8 cellular contexts compared by ENCODE assay signal in the genomic region with DNA sequence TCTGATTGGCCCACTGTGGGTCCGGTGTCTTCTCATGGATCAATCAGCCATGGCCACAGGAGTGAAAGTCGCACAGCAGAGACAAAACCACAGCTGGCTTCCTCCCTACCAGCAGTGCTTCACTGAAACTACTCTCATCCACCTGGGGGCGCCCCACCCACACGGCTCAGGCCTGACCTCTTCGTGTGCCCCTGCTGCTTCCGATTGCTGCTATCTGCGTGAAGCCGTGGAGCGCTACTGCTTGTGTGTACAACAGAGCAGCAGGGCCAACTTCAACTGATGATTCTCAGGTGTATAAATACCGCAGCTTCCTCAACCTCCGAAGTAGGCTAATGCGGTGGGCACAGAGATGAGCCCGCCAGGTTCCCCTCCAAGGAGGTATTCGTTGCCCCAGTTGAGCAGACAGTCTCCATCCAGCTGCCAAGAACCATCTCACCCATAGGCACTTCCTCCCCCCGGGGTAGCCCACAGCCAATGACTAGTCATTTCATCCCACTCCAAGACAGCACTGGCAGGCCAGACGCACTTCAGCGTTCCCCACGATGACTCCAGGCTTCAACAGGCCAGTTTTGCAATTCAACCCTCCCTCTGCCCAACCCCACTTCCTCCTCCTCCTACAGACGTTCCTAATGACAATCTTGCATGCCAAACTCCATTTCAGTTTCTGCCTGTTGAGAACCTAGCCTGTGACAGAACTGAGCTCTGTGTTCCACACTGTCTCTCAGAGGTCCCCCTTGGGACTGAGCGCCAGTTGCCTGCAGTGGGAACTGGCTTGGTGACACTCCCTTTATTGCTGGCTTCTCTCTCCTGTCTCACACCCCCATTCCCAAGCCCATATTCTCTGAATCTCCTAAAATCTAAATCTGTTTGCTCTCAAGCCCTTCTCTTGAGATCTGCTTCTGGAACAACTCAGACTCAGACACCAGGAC. TPM values are rescaled to one million over a fixed set of nuclear protein-coding genes. Genes with fewer than 3 reads are reported as not detected.
DNase-seq lines count a peak whose midpoint lies in the region; ATAC-seq and TF ChIP-seq lines count a peak whose summit lies in the region.

No MANE protein-coding gene starts in this region.

- intact Hi-C loops in sciatic nerve (cut with DNase I), result no loop called here

- H3K4ac ChIP-seq in H9 (ENCODE audit: low read depth, low read length), result no peak overlapping the region

- no peak overlapping the region for H4K8ac ChIP-seq in H9 (replicated peaks; ENCODE audit: insufficient read length, low read depth, low read length)

- no peak overlapping the region for H3K18ac ChIP-seq in H9 (ENCODE audit: insufficient read length, low read depth, low read length)

- H3K27ac ChIP-seq in H9 (ENCODE audit: insufficient read length, low read depth, low read length), result no peak overlapping the region

- peaks cover 10% of the 10 kb centered on the region for H3K27me3 Mint-ChIP-seq in H9 (ENCODE audit: low read depth)

- no peaks in the 10 kb centered on the region for H3K9me3 ChIP-seq in H9 (ENCODE audit: control insufficient read depth, low read depth, low read length)

- no peaks in the 10 kb centered on the region for H3K23me2 ChIP-seq in H9 (ENCODE audit: insufficient read length, low read depth, low read length, poor library complexity, severe bottlenecking)

- WGBS in H9 (ENCODE audit: extremely low coverage, insufficient read length, low lambda C conversion rate), result no CpG with 5 or more reads among the region's 20 CpGs

- H3K4me1 ChIP-seq in H9 (ENCODE audit: insufficient read depth, low read length), result peaks cover 5% of the 10 kb centered on the region; the same call in 1 of the 2 replicates

- no peak overlapping the region for H3K4me2 ChIP-seq in H9 (ENCODE audit: insufficient read depth, insufficient read length, low read length)

- H3K36me3 Mint-ChIP-seq in H9 (ENCODE audit: insufficient read depth in 1 of 3, low read depth in 3 of 3), result peaks cover 0 to 7% (median 4%) of the 10 kb centered on the region in 3 experiments; a peak in 4 of 7 replicates

- no peak overlapping the region for H2BK15ac ChIP-seq in H9 (ENCODE audit: low read depth, low read length)

- H2AFZ ChIP-seq in H9 (ENCODE audit: low read length), result no peak overlapping the region

- no peak overlapping the region for H2AK5ac ChIP-seq in H9 (ENCODE audit: insufficient read length, low read length)

- H3K23ac ChIP-seq in H9 (ENCODE audit: insufficient read length, low read depth, low read length), result no peak overlapping the region

- H2BK120ac ChIP-seq in H9 (ENCODE audit: low read depth, low read length, poor library complexity, severe bottlenecking), result no peak overlapping the region

- H3K9ac ChIP-seq in H9 (ENCODE audit: extremely low read depth, insufficient read length, low read length), result no peak overlapping the region

- H3K4me3 ChIP-seq in fibroblast of the aortic adventitia (ENCODE audit: low read depth, low read length), result no peak overlapping the region

- H4K5ac ChIP-seq in H9 (ENCODE audit: insufficient read length, low read depth, low read length), result no peak overlapping the region

- H4K91ac ChIP-seq in H9 (ENCODE audit: insufficient read length, low read depth, low read length), result no peak overlapping the region

- peak overlapping the region in 1 of 2 experiments; percentile 27; a peak in 1 of 5 replicates for H3K4me3 Mint-ChIP-seq in H9

- H3K14ac ChIP-seq in H9 (ENCODE audit: insufficient read depth, low read length), result no peak overlapping the region

- peak overlapping the region in 1 of 3 experiments; percentile 65; a peak in 2 of 7 replicates for H3K27ac Mint-ChIP-seq in H9

- H3K79me1 ChIP-seq in H9 (ENCODE audit: insufficient read depth, low read depth, low read length, poor library complexity, severe bottlenecking), result no peaks in the 10 kb centered on the region

- H2BK5ac ChIP-seq in H9 (ENCODE audit: insufficient read length, low read length), result no peak overlapping the region

- H2BK12ac ChIP-seq in H9 (ENCODE audit: insufficient read length, low read depth, low read length), result no peak overlapping the region

- no peaks in the 10 kb centered on the region for H4K20me1 ChIP-seq in H9 (ENCODE audit: control insufficient read depth, insufficient read depth, insufficient read length)

- H3T11ph ChIP-seq in H9 (ENCODE audit: low read length), result no peak overlapping the region

- H3K56ac ChIP-seq in H9 (ENCODE audit: insufficient read length, low read depth, low read length), result no peak overlapping the region

- peaks cover 17 to 25% of the 10 kb centered on the region in 2 experiments for H3K4me1 Mint-ChIP-seq in H9

- no peaks in the 10 kb centered on the region for H3K79me2 ChIP-seq in H9 (ENCODE audit: insufficient read depth, low read length)

- TF ChIP-seq CTCF in H9 (conservative IDR thresholded peaks at IDR 0.05) (peak; percentile 68), fibroblast of the aortic adventitia (IDR thresholded peaks at IDR 0.05; ENCODE audit: insufficient read depth, low read length) (no peak)

- DNase-seq in ELR (ENCODE audit: low read depth) (peak; percentile 41), H9 (peak; percentile 86), NCI-H510A treated with DMSO at 0.1 percent for 48 hours (lab: John Stamatoyannopoulos, UW) (peak; percentile 34), fibroblast of the aortic adventitia (ENCODE audit: low read depth) (peak; percentile 52), sciatic nerve (ENCODE audit: low spot score) (peak; percentile 64), NCI-H1048 (lab: John Stamatoyannopoulos, UW) (no peak)
- DNase-seq in activated CD8-positive, alpha-beta memory T cell treated with anti-CD3 and anti-CD28 coated beads for 4 hours (ENCODE audit: low read depth in 2 of 2), result peak; percentile 20 to 31

- H2BK20ac ChIP-seq in H9 (ENCODE audit: low read depth, low read length, poor library complexity, severe bottlenecking), result no peak overlapping the region

- peaks cover 61 to 68% of the 10 kb centered on the region in 2 experiments for H3K9me3 Mint-ChIP-seq in H9

- no peaks in the 10 kb centered on the region for H3K27me3 ChIP-seq in H9 (ENCODE audit: insufficient read depth, low read length)

- peak; percentile 76 for ATAC-seq in sciatic nerve
- ATAC-seq in HG03039 (IDR thresholded peaks at IDR 0.05; ENCODE audit: unreplicated experiment), result no peak

RNA-seq across cellular contexts. Expression of gene ATP6AP2, which starts 41.3 kb away (rescaled TPM):
- total RNA-seq in H9 (2021) (67.5 and 68.3 TPM in 2 replicates), fibroblast of the aortic adventitia (ENCODE audit: low replicate concordance) (113 and 143 TPM in 2 replicates), sciatic nerve (103 TPM)
